1 cellular context compared by ENCODE assay signal in the genomic region with DNA sequence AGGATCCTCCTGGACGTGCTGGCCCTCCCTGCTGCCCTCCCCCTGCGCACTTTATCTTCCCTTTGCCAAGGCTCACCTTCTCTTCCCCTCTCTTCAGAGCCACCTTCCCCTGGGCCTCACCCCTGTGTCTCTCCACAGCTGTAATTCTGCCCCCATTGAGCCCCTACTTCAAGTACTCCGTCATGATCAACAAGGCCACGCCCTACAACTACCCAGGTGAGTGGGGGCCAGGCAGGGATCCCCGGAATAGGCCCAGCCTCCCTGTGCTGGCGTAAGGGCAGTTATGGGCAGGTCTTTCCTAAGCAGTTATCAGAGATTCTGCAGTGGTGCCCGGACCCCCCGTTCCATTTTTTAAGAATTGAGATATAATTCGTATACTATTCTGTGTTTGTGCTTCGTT.
TF ChIP-seq lines count a peak whose summit lies in the region.

No MANE protein-coding gene starts in this region.

TF ChIP-seq in GM12878, 131 proteins besides CTCF, POLR2A, EP300 and RAD21:
- TF ChIP-seq RB1 (IDR thresholded peaks at IDR 0.05; ENCODE audit: borderline replicate concordance) (no peak), BMI1 (IDR thresholded peaks at IDR 0.05; ENCODE audit: borderline replicate concordance) (no peak), MTA2 (IDR thresholded peaks at IDR 0.05; ENCODE audit: low read depth) (no peak)
- TF ChIP-seq, protein P1, sequence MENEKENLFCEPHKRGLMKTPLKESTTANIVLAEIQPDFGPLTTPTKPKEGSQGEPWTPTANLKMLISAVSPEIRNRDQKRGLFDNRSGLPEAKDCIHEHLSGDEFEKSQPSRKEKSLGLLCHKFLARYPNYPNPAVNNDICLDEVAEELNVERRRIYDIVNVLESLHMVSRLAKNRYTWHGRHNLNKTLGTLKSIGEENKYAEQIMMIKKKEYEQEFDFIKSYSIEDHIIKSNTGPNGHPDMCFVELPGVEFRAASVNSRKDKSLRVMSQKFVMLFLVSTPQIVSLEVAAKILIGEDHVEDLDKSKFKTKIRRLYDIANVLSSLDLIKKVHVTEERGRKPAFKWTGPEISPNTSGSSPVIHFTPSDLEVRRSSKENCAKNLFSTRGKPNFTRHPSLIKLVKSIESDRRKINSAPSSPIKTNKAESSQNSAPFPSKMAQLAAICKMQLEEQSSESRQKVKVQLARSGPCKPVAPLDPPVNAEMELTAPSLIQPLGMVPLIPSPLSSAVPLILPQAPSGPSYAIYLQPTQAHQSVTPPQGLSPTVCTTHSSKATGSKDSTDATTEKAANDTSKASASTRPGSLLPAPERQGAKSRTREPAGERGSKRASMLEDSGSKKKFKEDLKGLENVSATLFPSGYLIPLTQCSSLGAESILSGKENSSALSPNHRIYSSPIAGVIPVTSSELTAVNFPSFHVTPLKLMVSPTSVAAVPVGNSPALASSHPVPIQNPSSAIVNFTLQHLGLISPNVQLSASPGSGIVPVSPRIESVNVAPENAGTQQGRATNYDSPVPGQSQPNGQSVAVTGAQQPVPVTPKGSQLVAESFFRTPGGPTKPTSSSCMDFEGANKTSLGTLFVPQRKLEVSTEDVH (IDR thresholded peaks at IDR 0.05; ENCODE audit: low read depth, partially characterized antibody) = no peak
